In genomic region chr2:233565685-233566140, GRCh38 we compare ENCODE assay signal across 9 cellular contexts. TPM values are rescaled to one million over a fixed set of nuclear protein-coding genes. Genes with fewer than 3 reads are reported as not detected.
DNase-seq lines count a peak whose midpoint lies in the region; ATAC-seq and TF ChIP-seq lines count a peak whose summit lies in the region.
"Had no signal": no experiment of that assay in that cellular context is flagged by ENCODE, and none has a peak within 500 bp of the region (broad histone marks: within the 10 kb centered on the region; RNA-seq: fewer than 3 reads in every experiment).

No MANE protein-coding gene starts in this region.

- peaks cover 2% of the 10 kb centered on the region for H3K27me3 Mint-ChIP-seq in Caco-2 (ENCODE audit: insufficient read depth, unreplicated experiment)
- H3K27me3 Mint-ChIP-seq in WTC11 (ENCODE audit: low read depth) = no peaks in the 10 kb centered on the region

- no peak for TF ChIP-seq CTCF in Caco-2 (IDR thresholded peaks at IDR 0.05; ENCODE audit: insufficient read depth in 1 of 2, low read depth in 1 of 2, low read length in 1 of 2, severe bottlenecking in 1 of 2, unreplicated experiment in 1 of 2)
- TF ChIP-seq CTCF in HEK293 (tag by site-specific recombination; IDR thresholded peaks at IDR 0.05) = no peak
- TF ChIP-seq CTCF in WTC11 (IDR thresholded peaks at IDR 0.05) = no peak
- no peak for TF ChIP-seq CTCF in thyroid gland (IDR thresholded peaks at IDR 0.05)
- no peak for TF ChIP-seq CTCF in GM20000 (IDR thresholded peaks at IDR 0.05; ENCODE audit: extremely low read depth, missing control alignments)

- H3K4me3 ChIP-seq in Caco-2 (ENCODE audit: low read depth, low read length) = peak overlapping the region; percentile 89
- H3K4me3 ChIP-seq in HEK293 (ENCODE audit: low read depth, low read length) = peak overlapping the region; percentile 90
- H3K4me3 ChIP-seq in iPS-18a (ENCODE audit: low read length) = peak overlapping the region; percentile 86
- peak overlapping the region in 2 of 3 donors; percentile 95 to 100 for H3K4me3 ChIP-seq in thyroid gland (replicated peaks in 1 of 3)

- peaks cover 13% of the 10 kb centered on the region for H3K4me1 Mint-ChIP-seq in Caco-2 (ENCODE audit: low read depth, unreplicated experiment)
- H3K4me1 Mint-ChIP-seq in WTC11 = peaks cover 5% of the 10 kb centered on the region; the same call in 1 of the 2 replicates

- DNase-seq in Caco-2 (no peak), WTC11 (ENCODE audit: low spot score) (no peak), thyroid gland (no peak), GM20000 (ENCODE audit: low spot score) (no peak), anterior cingulate cortex (lab: John Stamatoyannopoulos, UW) (no peak)

- BruUV-seq in Caco-2 (replicated peaks; lab: Mats Ljungman, UMichigan) = no TSS peak

- POLR2A ChIA-PET in Caco-2 (lab: Charles Lee) = no interaction called here
- POLR2A ChIA-PET in HEK293 (lab: Yijun Ruan, JAX) = interaction anchor here (0.5 to 1.6 kb wide), 10 partner anchors 9 to 1552 kb away, joined by 3 to 4 read pairs (median 3); partner anchors contain the start of gene HJURP
- POLR2A ChIA-PET in WTC11 (lab: Charles Lee) = interaction anchor here (0.6 kb wide), 2 partner anchors 10 to 134 kb away, joined by 3 read pairs; no protein-coding TSS in a partner anchor

- peak overlapping the region; percentile 97 for H3K27ac Mint-ChIP-seq in Caco-2 (ENCODE audit: unreplicated experiment)
- H3K27ac Mint-ChIP-seq in WTC11 = peak overlapping the region; percentile 83; the same call in 1 of the 2 replicates

- intact Hi-C loops in Caco-2 (cut with micrococcal nuclease; ENCODE audit: unreplicated experiment) (loop anchor here (5.0 kb wide), 1 partner anchor 147 kb away; the partner anchor contains the start of gene UGT1A5), thyroid gland (cut with DNase I) (no loop called here)

- H3K4me1 ChIP-seq in Caco-2 = peaks cover 5% of the 10 kb centered on the region; the same call in 1 of the 2 replicates
- H3K4me1 ChIP-seq in HEK293 (ENCODE audit: control insufficient read depth, insufficient read depth, low read length) = 0 out of 2 replicates have a peak, but pooled peaks cover 3% of the 10 kb centered on the region
- peaks cover 7% of the 10 kb centered on the region for H3K4me1 ChIP-seq in iPS-18a (ENCODE audit: control insufficient read depth, low read depth, low read length)
- peaks cover 5 to 15% of the 10 kb centered on the region in 2 donors for H3K4me1 ChIP-seq in thyroid gland

- H3K36me3 Mint-ChIP-seq in Caco-2 (ENCODE audit: insufficient read depth, unreplicated experiment) (peaks cover 12% of the 10 kb centered on the region), WTC11 (no peaks in the 10 kb centered on the region; the same call in 1 of the 2 replicates)

- WGBS in thyroid gland, 2 donors = 8 to 9% methylated on average over 6 of the region's 6 CpGs

- CTCF ChIA-PET in Caco-2 (lab: Charles Lee) = no interaction called here
- CTCF ChIA-PET in HEK293 (lab: Yijun Ruan, JAX) = no interaction called here
- CTCF ChIA-PET in WTC11 (lab: Charles Lee) = interaction anchor here (1.5 kb wide), 1 partner anchor 117 kb away, joined by 8 read pairs; no protein-coding TSS in a partner anchor

- H3K9ac ChIP-seq in iPS-18a (ENCODE audit: low read length) = peak overlapping the region; percentile 83

- H3K36me3 ChIP-seq in Caco-2 (ENCODE audit: control insufficient read depth, insufficient read depth, low read length) (no peaks in the 10 kb centered on the region), HEK293 (ENCODE audit: control insufficient read depth in 2 of 2, insufficient read depth in 1 of 2, low read length in 2 of 2) (peaks cover 0 to 9% of the 10 kb centered on the region in 2 experiments; a peak in 2 of 3 replicates), iPS-18a (ENCODE audit: control insufficient read depth, low read depth, low read length) (no peaks in the 10 kb centered on the region), thyroid gland (no peaks in the 10 kb centered on the region)

- peak overlapping the region; percentile 89 for H3K4me3 Mint-ChIP-seq in Caco-2 (ENCODE audit: unreplicated experiment)
- H3K4me3 Mint-ChIP-seq in WTC11 = peak overlapping the region; percentile 92

- H3K9me3 Mint-ChIP-seq in Caco-2 (ENCODE audit: unreplicated experiment) (no peaks in the 10 kb centered on the region), WTC11 (no peaks in the 10 kb centered on the region)

- ATAC-seq in WTC11 = no peak
- no peak for ATAC-seq in GM18873 (IDR thresholded peaks at IDR 0.05; ENCODE audit: low FRiP score, unreplicated experiment)

- H3K27me3 ChIP-seq in Caco-2 (replicated peaks; ENCODE audit: control insufficient read depth, insufficient read depth, low read length) (no peaks in the 10 kb centered on the region), iPS-18a (ENCODE audit: control insufficient read depth, insufficient read depth, low read length) (no peaks in the 10 kb centered on the region), thyroid gland (no peaks in the 10 kb centered on the region)

- H3K9me3 ChIP-seq in Caco-2 (no peaks in the 10 kb centered on the region), HEK293 (ENCODE audit: control insufficient read depth, insufficient read depth, low read depth, low read length) (no peaks in the 10 kb centered on the region), iPS-18a (ENCODE audit: control insufficient read depth, low read depth, low read length) (no peaks in the 10 kb centered on the region), thyroid gland (no peaks in the 10 kb centered on the region)

- H3K27ac ChIP-seq in HEK293 (ENCODE audit: extremely low read depth, low read depth, low read length) (peak overlapping the region; percentile 53; the same call in 1 of the 2 replicates), iPS-18a (ENCODE audit: low read length) (no peak overlapping the region), thyroid gland (peak overlapping the region; percentile 96 to 99 (median 97))

- no peak for TF ChIP-seq POLR2A in thyroid gland (IDR thresholded peaks at IDR 0.05)

TF ChIP-seq in HEK293, 187 proteins besides CTCF, POLR2A, EP300 and RAD21 (continues in another document):
- TF ChIP-seq BCL11B (tag by site-specific recombination; IDR thresholded peaks at IDR 0.05; ENCODE audit: low read depth) = no peak
- no peak for TF ChIP-seq ZNF501 (tag by site-specific recombination; IDR thresholded peaks at IDR 0.05)
- TF ChIP-seq ZFHX2 (tag by site-specific recombination; conservative IDR thresholded peaks at IDR 0.05) = no peak
- peak; percentile 82 for TF ChIP-seq PRDM10 (tag by site-specific recombination; IDR thresholded peaks at IDR 0.05)

TF ChIP-seq in WTC11, 78 proteins besides CTCF, POLR2A, EP300 and RAD21:
- TF ChIP-seq, protein P1, sequence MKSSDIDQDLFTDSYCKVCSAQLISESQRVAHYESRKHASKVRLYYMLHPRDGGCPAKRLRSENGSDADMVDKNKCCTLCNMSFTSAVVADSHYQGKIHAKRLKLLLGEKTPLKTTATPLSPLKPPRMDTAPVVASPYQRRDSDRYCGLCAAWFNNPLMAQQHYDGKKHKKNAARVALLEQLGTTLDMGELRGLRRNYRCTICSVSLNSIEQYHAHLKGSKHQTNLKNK (CRISPR knock-in tag; IDR thresholded peaks at IDR 0.05) = no peak
- no peak for TF ChIP-seq ZNF671 (CRISPR knock-in tag; IDR thresholded peaks at IDR 0.05)

RNA-seq across cellular contexts. Expression of gene USP40, which starts 0.9 kb away (rescaled TPM):
- total RNA-seq in Caco-2 (2022) = 27.4 and 27.8 TPM in 2 replicates
- total RNA-seq in WTC11 (2021) = 9.7 to 13.6 TPM (median 10.3 TPM) in 3 replicates
- 10 to 100 TPM; 70.7 to 99.0 (median 85.7) TPM for total RNA-seq in thyroid gland

RNA-seq across cellular contexts. Expression of gene UGT1A8, which starts 51.7 kb away (rescaled TPM):
- total RNA-seq in Caco-2 (2022) = 0.14 and 0.50 TPM in 2 replicates
- 0.11 to 0.13 TPM in 2 of 3 replicates, not detected in the other for total RNA-seq in WTC11 (2021)
- under 1 TPM in 1 of 4 donors, not detected in 3; 0.34 TPM for total RNA-seq in thyroid gland
- total RNA-seq: NCI-H460 had no signal
